ENCODE assay signal across 1 cellular context in genomic region chr5:42870882-42871418, GRCh38.
TF ChIP-seq lines count a peak whose summit lies in the region.

No MANE protein-coding gene starts in this region.

TF ChIP-seq in IMR-90, 13 proteins besides CTCF, POLR2A, EP300 and RAD21:
- TF ChIP-seq CHD1 (IDR thresholded peaks at IDR 0.05; ENCODE audit: low read depth, low read length) (no peak), NFE2L2 (IDR thresholded peaks at IDR 0.05; ENCODE audit: low read depth, low read length) (no peak), BHLHE40 (IDR thresholded peaks at IDR 0.05; ENCODE audit: low read depth, low read length) (no peak), USF2 (IDR thresholded peaks at IDR 0.05; ENCODE audit: low read depth, low read length) (no peak), ELK1 (IDR thresholded peaks at IDR 0.05; ENCODE audit: borderline replicate concordance, low read depth, low read length) (no peak)
